ENCODE assay signal across 1 cellular context in genomic region chr5:145834554-145834916, GRCh38.
TF ChIP-seq lines count a peak whose summit lies in the region.

No MANE protein-coding gene starts in this region.

TF ChIP-seq in GM12878, 131 proteins besides CTCF, POLR2A, EP300 and RAD21 (continued from another document):
- TF ChIP-seq NKRF (conservative IDR thresholded peaks at IDR 0.05): no peak
- TF ChIP-seq EZH2 (IDR thresholded peaks at IDR 0.05; ENCODE audit: borderline replicate concordance, control insufficient read depth, low read depth, low read length): no peak
- TF ChIP-seq JUNB (IDR thresholded peaks at IDR 0.05): no peak
- TF ChIP-seq ZBTB11 (CRISPR knock-in tag; IDR thresholded peaks at IDR 0.05): no peak
- no peak for TF ChIP-seq ZNF384 (IDR thresholded peaks at IDR 0.05; ENCODE audit: borderline replicate concordance, low read depth, low read length)
- TF ChIP-seq NFYA (IDR thresholded peaks at IDR 0.05; ENCODE audit: borderline replicate concordance, low read depth, low read length): no peak
- no peak for TF ChIP-seq POU2F2 (IDR thresholded peaks at IDR 0.05; ENCODE audit: borderline replicate concordance, low read depth, low read length)
- no peak for TF ChIP-seq ASH2L (IDR thresholded peaks at IDR 0.05; ENCODE audit: borderline replicate concordance, low read depth)
- no peak for TF ChIP-seq YBX1 (IDR thresholded peaks at IDR 0.05)
- TF ChIP-seq TBL1XR1 (IDR thresholded peaks at IDR 0.05; ENCODE audit: low read depth, low read length): no peak
- no peak for TF ChIP-seq RB1 (IDR thresholded peaks at IDR 0.05; ENCODE audit: borderline replicate concordance)
- no peak for TF ChIP-seq SIN3A (IDR thresholded peaks at IDR 0.05; ENCODE audit: low read depth, low read length)
- TF ChIP-seq DPF2 (IDR thresholded peaks at IDR 0.05): no peak
- no peak for TF ChIP-seq SPI1 (IDR thresholded peaks at IDR 0.05; ENCODE audit: borderline replicate concordance, insufficient read depth, low read depth, low read length)
- TF ChIP-seq MEF2B (IDR thresholded peaks at IDR 0.05; ENCODE audit: partially characterized antibody, poor library complexity, severe bottlenecking): no peak
- no peak for TF ChIP-seq YY1 (IDR thresholded peaks at IDR 0.05; ENCODE audit: low read depth, low read length)
